In the genomic region with DNA sequence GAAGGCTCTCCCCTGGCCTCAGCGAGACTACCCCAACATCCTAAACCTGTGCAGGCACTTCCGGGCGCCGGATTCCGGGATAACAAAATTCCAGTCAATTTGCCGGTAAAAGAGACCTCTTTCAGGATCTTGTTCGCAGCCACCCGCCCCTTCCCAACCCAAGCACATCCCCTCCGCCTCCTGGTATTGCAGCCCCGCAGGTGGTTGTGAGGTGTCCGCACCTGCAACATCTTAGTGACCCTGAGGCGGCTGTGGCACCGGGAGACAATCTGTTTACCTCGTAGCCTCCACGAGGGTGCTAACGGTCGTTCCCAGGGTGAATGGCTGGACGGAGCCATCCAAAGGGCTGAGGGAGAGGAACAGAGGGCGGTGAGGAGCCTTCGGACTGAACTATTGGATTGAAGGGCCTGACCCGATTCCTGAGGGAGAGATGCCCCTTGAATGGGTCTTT, we compare ENCODE assay signal across 2 cellular contexts.
TF ChIP-seq lines count a peak whose summit lies in the region.

No MANE protein-coding gene starts in this region.

TF ChIP-seq in SK-N-SH, 30 proteins besides CTCF, POLR2A, EP300 and RAD21 (continued from another document):
- TF ChIP-seq, protein P1, sequence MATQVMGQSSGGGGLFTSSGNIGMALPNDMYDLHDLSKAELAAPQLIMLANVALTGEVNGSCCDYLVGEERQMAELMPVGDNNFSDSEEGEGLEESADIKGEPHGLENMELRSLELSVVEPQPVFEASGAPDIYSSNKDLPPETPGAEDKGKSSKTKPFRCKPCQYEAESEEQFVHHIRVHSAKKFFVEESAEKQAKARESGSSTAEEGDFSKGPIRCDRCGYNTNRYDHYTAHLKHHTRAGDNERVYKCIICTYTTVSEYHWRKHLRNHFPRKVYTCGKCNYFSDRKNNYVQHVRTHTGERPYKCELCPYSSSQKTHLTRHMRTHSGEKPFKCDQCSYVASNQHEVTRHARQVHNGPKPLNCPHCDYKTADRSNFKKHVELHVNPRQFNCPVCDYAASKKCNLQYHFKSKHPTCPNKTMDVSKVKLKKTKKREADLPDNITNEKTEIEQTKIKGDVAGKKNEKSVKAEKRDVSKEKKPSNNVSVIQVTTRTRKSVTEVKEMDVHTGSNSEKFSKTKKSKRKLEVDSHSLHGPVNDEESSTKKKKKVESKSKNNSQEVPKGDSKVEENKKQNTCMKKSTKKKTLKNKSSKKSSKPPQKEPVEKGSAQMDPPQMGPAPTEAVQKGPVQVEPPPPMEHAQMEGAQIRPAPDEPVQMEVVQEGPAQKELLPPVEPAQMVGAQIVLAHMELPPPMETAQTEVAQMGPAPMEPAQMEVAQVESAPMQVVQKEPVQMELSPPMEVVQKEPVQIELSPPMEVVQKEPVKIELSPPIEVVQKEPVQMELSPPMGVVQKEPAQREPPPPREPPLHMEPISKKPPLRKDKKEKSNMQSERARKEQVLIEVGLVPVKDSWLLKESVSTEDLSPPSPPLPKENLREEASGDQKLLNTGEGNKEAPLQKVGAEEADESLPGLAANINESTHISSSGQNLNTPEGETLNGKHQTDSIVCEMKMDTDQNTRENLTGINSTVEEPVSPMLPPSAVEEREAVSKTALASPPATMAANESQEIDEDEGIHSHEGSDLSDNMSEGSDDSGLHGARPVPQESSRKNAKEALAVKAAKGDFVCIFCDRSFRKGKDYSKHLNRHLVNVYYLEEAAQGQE (IDR thresholded peaks at IDR 0.05; ENCODE audit: low read depth, low read length): no peak
- TF ChIP-seq ZBTB33 (IDR thresholded peaks at IDR 0.05; ENCODE audit: borderline replicate concordance, low read depth) (no peak), CHD2 (IDR thresholded peaks at IDR 0.05; ENCODE audit: low read length, partially characterized antibody) (no peak), TEAD4 (IDR thresholded peaks at IDR 0.05; ENCODE audit: borderline replicate concordance, insufficient read depth) (no peak), FOXM1 (IDR thresholded peaks at IDR 0.05; ENCODE audit: low read depth) (no peak), RFX5 (IDR thresholded peaks at IDR 0.05; ENCODE audit: low read length) (no peak)

TF ChIP-seq in SK-N-SH treated with all-trans-retinoic acid at 6 μM for 48 hours, 23 proteins besides CTCF, POLR2A, EP300 and RAD21 (continued from another document):
- TF ChIP-seq BACH2 (CRISPR knock-in tag; IDR thresholded peaks at IDR 0.05; ENCODE audit: borderline replicate concordance): no peak
- TF ChIP-seq, protein P2, sequence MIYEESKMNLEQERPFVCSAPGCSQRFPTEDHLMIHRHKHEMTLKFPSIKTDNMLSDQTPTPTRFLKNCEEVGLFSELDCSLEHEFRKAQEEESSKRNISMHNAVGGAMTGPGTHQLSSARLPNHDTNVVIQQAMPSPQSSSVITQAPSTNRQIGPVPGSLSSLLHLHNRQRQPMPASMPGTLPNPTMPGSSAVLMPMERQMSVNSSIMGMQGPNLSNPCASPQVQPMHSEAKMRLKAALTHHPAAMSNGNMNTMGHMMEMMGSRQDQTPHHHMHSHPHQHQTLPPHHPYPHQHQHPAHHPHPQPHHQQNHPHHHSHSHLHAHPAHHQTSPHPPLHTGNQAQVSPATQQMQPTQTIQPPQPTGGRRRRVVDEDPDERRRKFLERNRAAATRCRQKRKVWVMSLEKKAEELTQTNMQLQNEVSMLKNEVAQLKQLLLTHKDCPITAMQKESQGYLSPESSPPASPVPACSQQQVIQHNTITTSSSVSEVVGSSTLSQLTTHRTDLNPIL (CRISPR knock-in tag; IDR thresholded peaks at IDR 0.05; ENCODE audit: low read depth): no peak
- no peak for TF ChIP-seq TCF4 (CRISPR knock-in tag; IDR thresholded peaks at IDR 0.05; ENCODE audit: borderline replicate concordance)
- no peak for TF ChIP-seq ESRRG (CRISPR knock-in tag; IDR thresholded peaks at IDR 0.05)
- TF ChIP-seq POU6F1 (CRISPR knock-in tag; IDR thresholded peaks at IDR 0.05; ENCODE audit: borderline replicate concordance, low read depth): no peak
- TF ChIP-seq TOX (CRISPR knock-in tag; IDR thresholded peaks at IDR 0.05; ENCODE audit: borderline replicate concordance): no peak
- TF ChIP-seq OSR1 (CRISPR knock-in tag; IDR thresholded peaks at IDR 0.05): no peak
- no peak for TF ChIP-seq ZNF8 (CRISPR knock-in tag; IDR thresholded peaks at IDR 0.05)
- no peak for TF ChIP-seq ZNF70 (CRISPR knock-in tag; IDR thresholded peaks at IDR 0.05)
- TF ChIP-seq, protein P3, sequence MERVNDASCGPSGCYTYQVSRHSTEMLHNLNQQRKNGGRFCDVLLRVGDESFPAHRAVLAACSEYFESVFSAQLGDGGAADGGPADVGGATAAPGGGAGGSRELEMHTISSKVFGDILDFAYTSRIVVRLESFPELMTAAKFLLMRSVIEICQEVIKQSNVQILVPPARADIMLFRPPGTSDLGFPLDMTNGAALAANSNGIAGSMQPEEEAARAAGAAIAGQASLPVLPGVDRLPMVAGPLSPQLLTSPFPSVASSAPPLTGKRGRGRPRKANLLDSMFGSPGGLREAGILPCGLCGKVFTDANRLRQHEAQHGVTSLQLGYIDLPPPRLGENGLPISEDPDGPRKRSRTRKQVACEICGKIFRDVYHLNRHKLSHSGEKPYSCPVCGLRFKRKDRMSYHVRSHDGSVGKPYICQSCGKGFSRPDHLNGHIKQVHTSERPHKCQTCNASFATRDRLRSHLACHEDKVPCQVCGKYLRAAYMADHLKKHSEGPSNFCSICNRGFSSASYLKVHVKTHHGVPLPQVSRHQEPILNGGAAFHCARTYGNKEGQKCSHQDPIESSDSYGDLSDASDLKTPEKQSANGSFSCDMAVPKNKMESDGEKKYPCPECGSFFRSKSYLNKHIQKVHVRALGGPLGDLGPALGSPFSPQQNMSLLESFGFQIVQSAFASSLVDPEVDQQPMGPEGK (CRISPR knock-in tag; IDR thresholded peaks at IDR 0.05; ENCODE audit: borderline replicate concordance): no peak
- TF ChIP-seq PPARA (CRISPR knock-in tag; IDR thresholded peaks at IDR 0.05; ENCODE audit: borderline replicate concordance): no peak
- no peak for TF ChIP-seq RARB (CRISPR knock-in tag; IDR thresholded peaks at IDR 0.05)
